8 cellular contexts compared by ENCODE assay signal in genomic region chr6:32854376-32855178, GRCh38. TPM values are rescaled to one million over a fixed set of nuclear protein-coding genes. Genes with fewer than 3 reads are reported as not detected.
DNase-seq lines count a peak whose midpoint lies in the region; ATAC-seq, FAIRE-seq and TF ChIP-seq lines count a peak whose summit lies in the region.

No MANE protein-coding gene starts in this region.

- H3K79me2 ChIP-seq in mesendoderm (ENCODE audit: control insufficient read depth, insufficient read depth, low read length): no peaks in the 10 kb centered on the region

- H4K8ac ChIP-seq in mesendoderm (ENCODE audit: low read depth, low read length): no peak overlapping the region

- H3K4me3 ChIP-seq in mesendoderm (ENCODE audit: low read length) (no peak overlapping the region), stomach (peak overlapping the region; percentile 58 to 94 (median 82))

- H3K18ac ChIP-seq in mesendoderm (ENCODE audit: low read length): no peak overlapping the region

- FAIRE-seq in GM19239 (lab: Jason Lieb, UNC) (peak; percentile 94), HTR-8/SVneo (lab: Jason Lieb, UNC) (no peak)

- TF ChIP-seq POLR2A in stomach (IDR thresholded peaks at IDR 0.05): no peak

- no peak overlapping the region for H4K5ac ChIP-seq in mesendoderm (ENCODE audit: low read length)

- no CpG with 5 or more reads among the region's 24 CpGs for WGBS in mesendoderm (ENCODE audit: extremely low coverage, insufficient coverage, low lambda C conversion rate)
- 11 to 17% (median 15%) methylated on average over 23 to 24 of the region's 24 CpGs for WGBS in stomach, 5 donors

- intact Hi-C loops in activated CD4-positive, alpha-beta T cell treated with anti-CD3 and anti-CD28 coated beads, Interleukin-2, amount 10 ng/mL, durations not matched to agents 24 days and 14 days (cut with micrococcal nuclease): loop anchor here (1.0 to 10.0 kb wide), 4 partner anchors 14 to 1190 kb away; partner anchors contain the start of genes C6orf47, CSNK2B, GPANK1 and LY6G5B
- intact Hi-C loops in stomach (cut with DNase I; ENCODE audit: low total_unique reads): no loop called here

- H2AK5ac ChIP-seq in mesendoderm (ENCODE audit: low read length): no peak overlapping the region

- H3K27me3 ChIP-seq in mesendoderm (ENCODE audit: insufficient read depth, low read length, poor library complexity) (peaks cover 28% of the 10 kb centered on the region), stomach (no peaks in the 10 kb centered on the region)

- peak overlapping the region; percentile 96 for H3K27ac Mint-ChIP-seq in activated CD4-positive, alpha-beta T cell treated with anti-CD3 and anti-CD28 coated beads, Interleukin-2, amount 10 ng/mL, durations not matched to agents 24 days and 14 days
- peak overlapping the region; percentile 98 to 100 for H3K27ac Mint-ChIP-seq in effector memory CD8-positive, alpha-beta T cell

- H3K9ac ChIP-seq in mesendoderm (ENCODE audit: low read length): no peak overlapping the region

- no peaks in the 10 kb centered on the region for H3K36me3 ChIP-seq in mesendoderm (ENCODE audit: control insufficient read depth, insufficient read depth, low read length)
- peaks cover 18 to 62% (median 48%) of the 10 kb centered on the region in 4 donors for H3K36me3 ChIP-seq in stomach

- no peak overlapping the region for H3K56ac ChIP-seq in mesendoderm (ENCODE audit: low read length)

- TF ChIP-seq CTCF in stomach (IDR thresholded peaks at IDR 0.05): no peak

- ATAC-seq in effector memory CD8-positive, alpha-beta T cell (replicated peaks): peak; percentile 28

- H3K4me2 ChIP-seq in mesendoderm (ENCODE audit: low read length): peak overlapping the region; percentile 25

- peak; percentile 70 for DNase-seq in AG08396 (ENCODE audit: low spot score)
- DNase-seq in GM19239 (ENCODE audit: insufficient read length, low spot score): no peak
- peak; percentile 24 for DNase-seq in HTR-8/SVneo (ENCODE audit: insufficient read length, low spot score)
- DNase-seq in activated CD4-positive, alpha-beta T cell treated with anti-CD3 and anti-CD28 coated beads, Interleukin-2, amount 10 ng/mL, durations not matched to agents 24 days and 14 days: peak; percentile 92
- peak; percentile 40 to 50 (median 50) for DNase-seq in effector memory CD8-positive, alpha-beta T cell
- no peak for DNase-seq in mesendoderm
- peak; percentile 59 for DNase-seq in stomach
- no peak for DNase-seq in NCI-H82 treated with DMSO at 0.1 percent for 48 hours (lab: John Stamatoyannopoulos, UW; ENCODE audit: unreplicated experiment)

- peaks cover 78% of the 10 kb centered on the region for H3K36me3 Mint-ChIP-seq in activated CD4-positive, alpha-beta T cell treated with anti-CD3 and anti-CD28 coated beads, Interleukin-2, amount 10 ng/mL, durations not matched to agents 24 days and 14 days (ENCODE audit: low read depth)
- peaks cover 88% of the 10 kb centered on the region for H3K36me3 Mint-ChIP-seq in effector memory CD8-positive, alpha-beta T cell (ENCODE audit: insufficient read depth)

- no peak overlapping the region for H2BK120ac ChIP-seq in mesendoderm (ENCODE audit: low read depth, low read length)

- no peak overlapping the region for H2BK15ac ChIP-seq in mesendoderm (replicated peaks; ENCODE audit: low read depth)

- TF ChIP-seq EP300 in stomach (IDR thresholded peaks at IDR 0.05): no peak

- H3K79me1 ChIP-seq in mesendoderm (ENCODE audit: low read length): no peaks in the 10 kb centered on the region

- H3K9me3 ChIP-seq in stomach: no peaks in the 10 kb centered on the region

- H3K23ac ChIP-seq in mesendoderm (ENCODE audit: low read length): no peak overlapping the region

- no peaks in the 10 kb centered on the region for H3K9me3 Mint-ChIP-seq in activated CD4-positive, alpha-beta T cell treated with anti-CD3 and anti-CD28 coated beads, Interleukin-2, amount 10 ng/mL, durations not matched to agents 24 days and 14 days
- no peaks in the 10 kb centered on the region for H3K9me3 Mint-ChIP-seq in effector memory CD8-positive, alpha-beta T cell

- H3K27ac ChIP-seq in mesendoderm (ENCODE audit: low read depth, low read length) (no peak overlapping the region), stomach (peak overlapping the region; percentile 90 to 99 (median 99))

- peak overlapping the region; percentile 97 for H3K4me3 Mint-ChIP-seq in activated CD4-positive, alpha-beta T cell treated with anti-CD3 and anti-CD28 coated beads, Interleukin-2, amount 10 ng/mL, durations not matched to agents 24 days and 14 days
- H3K4me3 Mint-ChIP-seq in effector memory CD8-positive, alpha-beta T cell: peak overlapping the region; percentile 98 to 100

- no peaks in the 10 kb centered on the region for H3K27me3 Mint-ChIP-seq in activated CD4-positive, alpha-beta T cell treated with anti-CD3 and anti-CD28 coated beads, Interleukin-2, amount 10 ng/mL, durations not matched to agents 24 days and 14 days
- H3K27me3 Mint-ChIP-seq in effector memory CD8-positive, alpha-beta T cell: no peaks in the 10 kb centered on the region

- H3K4me1 ChIP-seq in mesendoderm (ENCODE audit: control insufficient read depth, low read depth, low read length) (no peaks in the 10 kb centered on the region), stomach (peaks cover 19 to 54% (median 42%) of the 10 kb centered on the region in 4 donors)

- peaks cover 60% of the 10 kb centered on the region for H3K4me1 Mint-ChIP-seq in activated CD4-positive, alpha-beta T cell treated with anti-CD3 and anti-CD28 coated beads, Interleukin-2, amount 10 ng/mL, durations not matched to agents 24 days and 14 days
- H3K4me1 Mint-ChIP-seq in effector memory CD8-positive, alpha-beta T cell (ENCODE audit: low read depth in 2 of 2): peaks cover 62 to 74% of the 10 kb centered on the region in 2 donors

- H3K4ac ChIP-seq in mesendoderm (ENCODE audit: low read depth, low read length): no peak overlapping the region

- H2BK5ac ChIP-seq in mesendoderm (ENCODE audit: low read length): no peak overlapping the region

RNA-seq across cellular contexts. Expression of gene PSMB9, which starts 0.6 kb away (rescaled TPM):
- 249 and 257 TPM in 2 replicates for total RNA-seq in activated CD4-positive, alpha-beta T cell treated with anti-CD3 and anti-CD28 coated beads, Interleukin-2, amount 10 ng/mL, durations not matched to agents 24 days and 14 days
- polyA plus RNA-seq in mesendoderm (2013, experiment 1 of 2): 0.20 TPM
- 0.13 TPM for polyA plus RNA-seq in mesendoderm (2013, experiment 2 of 2)
- total RNA-seq in stomach: 10 to 100 TPM in 1 of 5 donors, 1 to 10 TPM in 4; 5.4 to 18.7 (median 6.8) TPM
- polyA plus RNA-seq in stomach: 100 to 1,000 TPM in 1 of 3 donors, 10 to 100 TPM in 2; 33.2 to 107 (median 91.6) TPM

RNA-seq across cellular contexts. Expression of gene TAP1, which starts 1.1 kb away (rescaled TPM):
- total RNA-seq in activated CD4-positive, alpha-beta T cell treated with anti-CD3 and anti-CD28 coated beads, Interleukin-2, amount 10 ng/mL, durations not matched to agents 24 days and 14 days: 275 and 283 TPM in 2 replicates
- 2.0 TPM for polyA plus RNA-seq in mesendoderm (2013, experiment 1 of 2)
- polyA plus RNA-seq in mesendoderm (2013, experiment 2 of 2): 2.3 TPM
- 10 to 100 TPM; 16.0 to 54.7 (median 29.6) TPM for total RNA-seq in stomach
- 100 to 1,000 TPM in 1 of 3 donors, 10 to 100 TPM in 2; 10.8 to 117 (median 15.5) TPM for polyA plus RNA-seq in stomach

RNA-seq across cellular contexts. Expression of gene PSMB8, which starts 10.7 kb away (rescaled TPM):
- 342 and 353 TPM in 2 replicates for total RNA-seq in activated CD4-positive, alpha-beta T cell treated with anti-CD3 and anti-CD28 coated beads, Interleukin-2, amount 10 ng/mL, durations not matched to agents 24 days and 14 days
- polyA plus RNA-seq in mesendoderm (2013, experiment 1 of 2): 4.7 TPM
- 3.9 TPM for polyA plus RNA-seq in mesendoderm (2013, experiment 2 of 2)
- 10 to 100 TPM in 3 of 5 donors, 1 to 10 TPM in 2; 2.7 to 32.1 (median 16.7) TPM for total RNA-seq in stomach
- 100 to 1,000 TPM in 2 of 3 donors, 10 to 100 TPM in 1; 88.6 to 177 (median 124) TPM for polyA plus RNA-seq in stomach

RNA-seq across cellular contexts. Expression of gene TAP2, which starts 16.0 kb away (rescaled TPM):
- total RNA-seq in activated CD4-positive, alpha-beta T cell treated with anti-CD3 and anti-CD28 coated beads, Interleukin-2, amount 10 ng/mL, durations not matched to agents 24 days and 14 days: 152 and 163 TPM in 2 replicates
- 5.4 TPM for polyA plus RNA-seq in mesendoderm (2013, experiment 1 of 2)
- 6.5 TPM for polyA plus RNA-seq in mesendoderm (2013, experiment 2 of 2)
- total RNA-seq in stomach: 100 to 1,000 TPM in 1 of 5 donors, 10 to 100 TPM in 3, 1 to 10 TPM in 1; 3.8 to 449 (median 12.2) TPM
- 10 to 100 TPM in 1 of 3 donors, 1 to 10 TPM in 2; 1.2 to 24.6 (median 4.4) TPM for polyA plus RNA-seq in stomach

RNA-seq across cellular contexts. Expression of gene HLA-DOB, which starts 37.8 kb away (rescaled TPM):
- 2.8 and 4.2 TPM in 2 replicates for total RNA-seq in activated CD4-positive, alpha-beta T cell treated with anti-CD3 and anti-CD28 coated beads, Interleukin-2, amount 10 ng/mL, durations not matched to agents 24 days and 14 days
- 0.07 TPM for polyA plus RNA-seq in mesendoderm (2013, experiment 1 of 2)
- 0.04 TPM for polyA plus RNA-seq in mesendoderm (2013, experiment 2 of 2)
- 10 to 100 TPM in 1 of 5 donors, 1 to 10 TPM in 2, not detected in 2; 1.3 to 62.9 (median 2.9) TPM for total RNA-seq in stomach
- 1 to 10 TPM in 2 of 3 donors, under 1 TPM in 1; 0.81 to 5.0 (median 1.2) TPM for polyA plus RNA-seq in stomach

Comparison
In these comparisons a context has a peak if more than half of its experiments do, and no peak if none do; other contexts are left out.
1. DNase-seq: peak in AG08396 (single experiment), HTR-8/SVneo (single experiment), activated CD4-positive, alpha-beta T cell treated with anti-CD3 and anti-CD28 coated beads, Interleukin-2, amount 10 ng/mL, durations not matched to agents 24 days and 14 days (single experiment), effector memory CD8-positive, alpha-beta T cell (3 of 3) and stomach (single experiment); none in GM19239 (single experiment), mesendoderm (single experiment) and NCI-H82 treated with DMSO at 0.1 percent for 48 hours (single experiment).
2. RNA of gene PSMB9, which starts 0.6 kb away (total RNA-seq): 249 to 257 TPM in activated CD4-positive, alpha-beta T cell treated with anti-CD3 and anti-CD28 coated beads, Interleukin-2, amount 10 ng/mL, durations not matched to agents 24 days and 14 days; 5.4 to 18.7 TPM in stomach; every median in the first group is over 10 times any median in the second.
3. RNA of gene PSMB8, which starts 10.7 kb away (total RNA-seq): 342 to 353 TPM in activated CD4-positive, alpha-beta T cell treated with anti-CD3 and anti-CD28 coated beads, Interleukin-2, amount 10 ng/mL, durations not matched to agents 24 days and 14 days; 2.7 to 32.1 TPM in stomach; every median in the first group is over 10 times any median in the second.